Comparison of ENCODE assay signal across 8 cellular contexts in the genomic region with DNA sequence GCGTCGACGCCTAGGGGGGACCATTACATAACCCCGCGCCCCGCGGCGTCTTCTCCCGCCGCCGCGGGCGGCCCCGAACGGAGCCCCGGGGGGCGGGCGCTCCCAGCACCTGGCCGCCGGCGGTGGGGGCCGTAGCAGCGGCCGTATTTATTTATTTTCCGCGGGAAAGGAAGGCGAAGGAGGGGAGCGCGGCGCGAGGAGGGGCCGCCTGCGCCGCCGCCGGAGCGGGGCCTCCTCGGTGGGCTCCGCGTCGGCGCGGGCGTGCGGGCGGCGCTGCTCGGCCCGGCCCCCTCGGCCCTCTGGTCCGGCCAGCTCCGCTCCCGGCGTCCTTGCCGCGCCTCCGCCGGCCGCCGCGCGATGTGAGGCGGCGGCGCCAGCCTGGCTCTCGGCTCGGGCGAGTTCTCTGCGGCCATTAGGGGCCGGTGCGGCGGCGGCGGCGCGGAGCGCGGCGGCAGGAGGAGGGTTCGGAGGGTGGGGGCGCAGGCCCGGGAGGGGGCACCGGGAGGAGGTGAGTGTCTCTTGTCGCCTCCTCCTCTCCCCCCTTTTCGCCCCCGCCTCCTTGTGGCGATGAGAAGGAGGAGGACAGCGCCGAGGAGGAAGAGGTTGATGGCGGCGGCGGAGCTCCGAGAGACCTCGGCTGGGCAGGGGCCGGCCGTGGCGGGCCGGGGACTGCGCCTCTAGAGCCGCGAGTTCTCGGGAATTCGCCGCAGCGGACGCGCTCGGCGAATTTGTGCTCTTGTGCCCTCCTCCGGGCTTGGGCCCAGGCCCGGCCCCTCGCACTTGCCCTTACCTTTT. TPM values are rescaled to one million over a fixed set of nuclear protein-coding genes. Genes with fewer than 3 reads are reported as not detected.
DNase-seq lines count a peak whose midpoint lies in the region; ATAC-seq and TF ChIP-seq lines count a peak whose summit lies in the region.

A gene (plus strand): TSS at position 570 of the 795 bp plus-strand sequence. CDS start 413 bp downstream, outside the sequence.

- H3K9me3 Mint-ChIP-seq in endodermal cell (no peaks in the 10 kb centered on the region), mesothelial cell of epicardium (no peaks in the 10 kb centered on the region)

- H3K27me3 Mint-ChIP-seq in endodermal cell (ENCODE audit: insufficient read depth): no peaks in the 10 kb centered on the region
- no peaks in the 10 kb centered on the region for H3K27me3 Mint-ChIP-seq in mesothelial cell of epicardium (ENCODE audit: low read depth)

- no peaks in the 10 kb centered on the region for H3K27me3 ChIP-seq in endodermal cell (ENCODE audit: control insufficient read depth, insufficient read depth, low read length, poor library complexity, severe bottlenecking)

- TF ChIP-seq CTCF in endodermal cell (conservative IDR thresholded peaks at IDR 0.05) (peak; percentile 53), mesothelial cell of epicardium (IDR thresholded peaks at IDR 0.05; ENCODE audit: unreplicated experiment) (no peak)

- H3K27ac ChIP-seq in endodermal cell (ENCODE audit: low read depth, low read length): peak within 1 kb of the TSS; percentile 99

- no peaks in the 10 kb centered on the region for H3K36me3 ChIP-seq in endodermal cell (ENCODE audit: control insufficient read depth, insufficient read depth, low read length)

- H3K9me3 ChIP-seq in endodermal cell (ENCODE audit: control insufficient read depth, low read length): no peaks in the 10 kb centered on the region

- H3K9ac ChIP-seq in endodermal cell (ENCODE audit: extremely low read depth, low read length, poor library complexity, severe bottlenecking): peak within 1 kb of the TSS; percentile 99

- ATAC-seq in GM18870 (IDR thresholded peaks at IDR 0.05; ENCODE audit: unreplicated experiment) (peak; percentile 25), HG03139 (IDR thresholded peaks at IDR 0.05; ENCODE audit: unreplicated experiment) (peak; percentile 39)

- DNase-seq in Ammon's horn (ENCODE audit: low spot score) (peak; percentile 88), NOMO-1 (lab: John Stamatoyannopoulos, UW; ENCODE audit: unreplicated experiment in 2 of 2) (peak; percentile 70 to 81), endodermal cell (peak; percentile 86), mesothelial cell of epicardium (ENCODE audit: low spot score in 2 of 2, unreplicated experiment in 2 of 2) (peak; percentile 47 to 78)
- DNase-seq in activated CD8-positive, alpha-beta memory T cell treated with anti-CD3 and anti-CD28 coated beads, Interleukin-2, amount 50 U/mL, for 1 hour (ENCODE audit: extremely low read depth): peak; percentile 73
- peak; percentile 65 to 70 for DNase-seq in stimulated activated CD8-positive, alpha-beta memory T cell treated with anti-CD3 and anti-CD28 coated beads, Interleukin-15, amount 100 ng/mL, for 48 hours (ENCODE audit: low read depth in 2 of 2)

- peak within 1 kb of the TSS; percentile 99 for H3K27ac Mint-ChIP-seq in endodermal cell
- peak within 1 kb of the TSS; percentile 100 for H3K27ac Mint-ChIP-seq in mesothelial cell of epicardium

- H3K4me1 Mint-ChIP-seq in endodermal cell: peaks cover 28% of the 10 kb centered on the region
- peaks cover 41% of the 10 kb centered on the region for H3K4me1 Mint-ChIP-seq in mesothelial cell of epicardium

- WGBS in endodermal cell (ENCODE audit: insufficient coverage in 1 of 2, insufficient read length in 1 of 2), 2 experiments: 0% methylated on average over 13 to 96 of the region's 112 CpGs

- no peaks in the 10 kb centered on the region for H3K4me1 ChIP-seq in endodermal cell (ENCODE audit: control insufficient read depth, insufficient read depth, low read length)

- H3K36me3 Mint-ChIP-seq in endodermal cell (ENCODE audit: low read depth) (peaks cover 19% of the 10 kb centered on the region), mesothelial cell of epicardium (no peaks in the 10 kb centered on the region)

- peak within 1 kb of the TSS; percentile 96 for H3K4me3 Mint-ChIP-seq in endodermal cell
- peak within 1 kb of the TSS; percentile 95 for H3K4me3 Mint-ChIP-seq in mesothelial cell of epicardium

- H3K4me3 ChIP-seq in endodermal cell (ENCODE audit: low read length): peak within 1 kb of the TSS; percentile 98

RNA-seq across cellular contexts. Expression of the gene that starts here (rescaled TPM):
- total RNA-seq in endodermal cell (100 to 1,000 TPM in 1 of 2 donors, 10 to 100 TPM in 1; 95.5 to 130 TPM), mesothelial cell of epicardium (113 to 124 TPM (median 123 TPM) in 3 replicates)
- 48.2 TPM for polyA plus RNA-seq in endodermal cell (2013, experiment 1 of 2)
- 48.4 TPM for polyA plus RNA-seq in endodermal cell (2013, experiment 2 of 2)

Comparison
In these comparisons a context has a peak if more than half of its experiments do, and no peak if none do; other contexts are left out.
1. Peak in every context shown above with its lines: DNase-seq, ATAC-seq, H3K4me3 ChIP-seq and H3K27ac ChIP-seq.